2 cellular contexts compared by ENCODE assay signal in the genomic region with DNA sequence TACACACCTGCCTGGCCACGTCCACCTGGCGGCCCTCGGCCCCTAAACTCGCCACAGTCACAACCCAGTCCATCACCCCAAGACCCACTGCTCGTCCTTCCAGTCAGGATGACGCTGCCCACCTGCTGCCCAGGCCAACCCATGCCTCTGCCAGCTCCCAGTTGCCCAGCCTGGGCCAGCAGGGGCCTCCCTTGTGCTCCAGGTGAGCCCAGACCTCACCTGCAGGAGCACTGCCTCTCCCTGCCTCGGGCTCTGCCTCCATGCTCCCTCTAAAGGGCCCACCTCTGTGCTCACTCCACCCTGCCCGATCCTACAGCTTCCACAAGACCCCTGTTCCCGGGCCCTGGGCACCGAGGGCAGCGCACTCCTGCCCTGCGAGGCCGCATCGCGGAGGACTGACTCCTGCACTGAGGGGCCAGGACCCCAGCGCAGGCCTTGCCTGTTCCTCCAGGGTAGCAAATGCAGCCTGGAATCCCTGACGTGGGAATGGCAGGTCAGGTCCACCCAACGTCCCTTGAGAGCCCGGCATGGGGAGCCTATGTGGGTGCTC.
A peak's percentile ranks its signal among the peaks of the same experiment; 100 is the strongest.
TF ChIP-seq lines count a peak whose summit lies in the region.

No MANE protein-coding gene starts in this region.

TF ChIP-seq in HepG2, 621 proteins besides CTCF, POLR2A, EP300 and RAD21:
- no peak for TF ChIP-seq KLF9 (CRISPR knock-in tag; IDR thresholded peaks at IDR 0.05; ENCODE audit: low read depth)
- TF ChIP-seq PRPF4 (IDR thresholded peaks at IDR 0.05; ENCODE audit: low read depth, low read length, poor library complexity, severe bottlenecking) = no peak
- peak; percentile 41 for TF ChIP-seq AGO2 (optimal IDR thresholded peaks at IDR 0.05; ENCODE audit: low read depth, low read length)

TF ChIP-seq in K562, 482 proteins besides CTCF, POLR2A, EP300 and RAD21:
- TF ChIP-seq POLR2G (IDR thresholded peaks at IDR 0.05; ENCODE audit: low read depth, low read length) (peak; percentile 23), NCOA6 (IDR thresholded peaks at IDR 0.05) (no peak), EWSR1 (IDR thresholded peaks at IDR 0.05; ENCODE audit: borderline replicate concordance, low read depth, partially characterized antibody) (no peak), ZNF197 (CRISPR knock-in tag; IDR thresholded peaks at IDR 0.05; ENCODE audit: low read depth) (no peak)
TF ChIP-seq in K562: peak in this region for 1.
